ENCODE assay signal across 1 cellular context in genomic region chr6:73566954-73567591, GRCh38.
A peak's percentile ranks its signal among the peaks of the same experiment; 100 is the strongest.
TF ChIP-seq lines count a peak whose summit lies in the region.

No MANE protein-coding gene starts in this region.

TF ChIP-seq in HepG2, 621 proteins besides CTCF, POLR2A, EP300 and RAD21 (continued from another document and continues in another):
- TF ChIP-seq THRA (CRISPR knock-in tag; IDR thresholded peaks at IDR 0.05; ENCODE audit: borderline replicate concordance), result peak; percentile 81
- no peak for TF ChIP-seq ZNF562 (CRISPR knock-in tag; IDR thresholded peaks at IDR 0.05; ENCODE audit: borderline replicate concordance)
- no peak for TF ChIP-seq EZH2 (conservative IDR thresholded peaks at IDR 0.05; ENCODE audit: low read depth, low read length)
- TF ChIP-seq DZIP1 (CRISPR knock-in tag; IDR thresholded peaks at IDR 0.05), result no peak; the same call in 1 of the 2 replicates
- no peak for TF ChIP-seq ZKSCAN8 (CRISPR knock-in tag; IDR thresholded peaks at IDR 0.05; ENCODE audit: borderline replicate concordance)
- TF ChIP-seq ZNF205 (CRISPR knock-in tag; IDR thresholded peaks at IDR 0.05), result peak; percentile 41; the same call in 1 of the 2 replicates
- no peak for TF ChIP-seq ZNF557 (CRISPR knock-in tag; IDR thresholded peaks at IDR 0.05)
- 0 out of 2 replicates have a peak, but pooled peaks have one; percentile 21 for TF ChIP-seq BHLHE40 (IDR thresholded peaks at IDR 0.05; ENCODE audit: low read length)
- TF ChIP-seq FOXP4 (CRISPR knock-in tag; IDR thresholded peaks at IDR 0.05), result peak; percentile 87
- peak; percentile 100 for TF ChIP-seq ZBTB37 (CRISPR knock-in tag; IDR thresholded peaks at IDR 0.05)
- no peak for TF ChIP-seq NR3C1 (CRISPR knock-in tag; IDR thresholded peaks at IDR 0.05)
- no peak for TF ChIP-seq KLF13 (CRISPR knock-in tag; IDR thresholded peaks at IDR 0.05)
- 0 out of 2 replicates have a peak, but pooled peaks have one; percentile 61 for TF ChIP-seq ZNF691 (CRISPR knock-in tag; IDR thresholded peaks at IDR 0.05; ENCODE audit: borderline replicate concordance, low read depth)
- peak; percentile 78; the same call in 1 of the 2 replicates for TF ChIP-seq SIX4 (CRISPR knock-in tag; IDR thresholded peaks at IDR 0.05)
- 0 out of 2 replicates have a peak, but pooled peaks have one; percentile 31 for TF ChIP-seq BRD4 (CRISPR knock-in tag; IDR thresholded peaks at IDR 0.05)
- TF ChIP-seq ZNF343 (CRISPR knock-in tag; IDR thresholded peaks at IDR 0.05), result peak; percentile 95
- no peak for TF ChIP-seq ZNF761 (CRISPR knock-in tag; conservative IDR thresholded peaks at IDR 0.05)
- peak; percentile 45; the same call in 1 of the 2 replicates for TF ChIP-seq GABPB1 (CRISPR knock-in tag; IDR thresholded peaks at IDR 0.05)
- TF ChIP-seq KMT2B (CRISPR knock-in tag; IDR thresholded peaks at IDR 0.05), result peak; percentile 49; the same call in 1 of the 2 replicates
- no peak for TF ChIP-seq THYN1 (CRISPR knock-in tag; IDR thresholded peaks at IDR 0.05; ENCODE audit: borderline replicate concordance, low read depth)
- no peak for TF ChIP-seq ZNF451 (CRISPR knock-in tag; IDR thresholded peaks at IDR 0.05)
- no peak for TF ChIP-seq TP53 (CRISPR knock-in tag; conservative IDR thresholded peaks at IDR 0.05)
- no peak for TF ChIP-seq NR1H2 (CRISPR knock-in tag; IDR thresholded peaks at IDR 0.05; ENCODE audit: borderline replicate concordance, low read depth)
- no peak for TF ChIP-seq TEAD2 (CRISPR knock-in tag; IDR thresholded peaks at IDR 0.05)
- TF ChIP-seq ARID5B (CRISPR knock-in tag; IDR thresholded peaks at IDR 0.05), result peak; percentile 96
- TF ChIP-seq FLYWCH1 (CRISPR knock-in tag; IDR thresholded peaks at IDR 0.05), result no peak
- no peak for TF ChIP-seq BCLAF1 (IDR thresholded peaks at IDR 0.05)
- no peak for TF ChIP-seq ZNF674 (CRISPR knock-in tag; IDR thresholded peaks at IDR 0.05; ENCODE audit: low read depth)
- no peak for TF ChIP-seq ZBTB39 (CRISPR knock-in tag; IDR thresholded peaks at IDR 0.05)
- TF ChIP-seq CC2D1A (CRISPR knock-in tag; IDR thresholded peaks at IDR 0.05), result no peak
- no peak for TF ChIP-seq ZNF572 (CRISPR knock-in tag; IDR thresholded peaks at IDR 0.05)
- peak; percentile 81 for TF ChIP-seq ZNF350 (CRISPR knock-in tag; IDR thresholded peaks at IDR 0.05; ENCODE audit: borderline replicate concordance, low read depth)
- no peak for TF ChIP-seq SRF (IDR thresholded peaks at IDR 0.05; ENCODE audit: low read depth, low read length)
- TF ChIP-seq ZNF883 (CRISPR knock-in tag; IDR thresholded peaks at IDR 0.05; ENCODE audit: not compliant biosample characterization), result no peak
- TF ChIP-seq TOPORS (CRISPR knock-in tag; IDR thresholded peaks at IDR 0.05), result no peak
- peak; percentile 31; the same call in 1 of the 2 replicates for TF ChIP-seq SMYD3 (CRISPR knock-in tag; IDR thresholded peaks at IDR 0.05)
- TF ChIP-seq THAP8 (CRISPR knock-in tag; IDR thresholded peaks at IDR 0.05; ENCODE audit: borderline replicate concordance), result no peak
- 0 out of 2 replicates have a peak, but pooled peaks have one; percentile 34 for TF ChIP-seq ZNF639 (CRISPR knock-in tag; conservative IDR thresholded peaks at IDR 0.05)
- no peak for TF ChIP-seq ZNF33B (CRISPR knock-in tag; IDR thresholded peaks at IDR 0.05)
